Comparison of ENCODE assay signal across 11 cellular contexts in genomic region chrX:101417190-101417589, GRCh38. TPM values are rescaled to one million over a fixed set of nuclear protein-coding genes. Genes with fewer than 3 reads are reported as not detected.
A peak's percentile ranks its signal among the peaks of the same experiment; 100 is the strongest.
DNase-seq lines count a peak whose midpoint lies in the region; ATAC-seq and TF ChIP-seq lines count a peak whose summit lies in the region.
"Had no signal": no experiment of that assay in that cellular context is flagged by ENCODE, and none has a peak within 500 bp of the region (broad histone marks: within the 10 kb centered on the region; RNA-seq: fewer than 3 reads in every experiment).

No MANE protein-coding gene starts in this region.

- H3K4me1 Mint-ChIP-seq in activated CD4-positive, alpha-beta T cell treated with anti-CD3 and anti-CD28 coated beads for 36 hours, result peaks cover 55% of the 10 kb centered on the region
- peaks cover 32% of the 10 kb centered on the region for H3K4me1 Mint-ChIP-seq in activated naive CD8-positive, alpha-beta T cell treated with anti-CD3 and anti-CD28 coated beads for 36 hours
- H3K4me1 Mint-ChIP-seq in memory B cell, result peaks cover 20% of the 10 kb centered on the region

- no peaks in the 10 kb centered on the region for H3K27me3 Mint-ChIP-seq in activated CD4-positive, alpha-beta T cell treated with anti-CD3 and anti-CD28 coated beads for 36 hours
- H3K27me3 Mint-ChIP-seq in activated naive CD8-positive, alpha-beta T cell treated with anti-CD3 and anti-CD28 coated beads for 36 hours, result no peaks in the 10 kb centered on the region
- H3K27me3 Mint-ChIP-seq in memory B cell, result no peaks in the 10 kb centered on the region

- POLR2A ChIA-PET in activated CD4-positive, alpha-beta T cell treated with anti-CD3 and anti-CD28 coated beads for 36 hours (lab: Charles Lee), result no interaction called here

- peak overlapping the region; percentile 88 for H3K27ac ChIP-seq in substantia nigra (ENCODE audit: low read depth, low read length, poor library complexity, severe bottlenecking)

- CTCF ChIA-PET in activated CD4-positive, alpha-beta T cell treated with anti-CD3 and anti-CD28 coated beads for 36 hours (lab: Charles Lee), result interaction anchor here (0.6 to 1.8 kb wide), 2 partner anchors 13 to 342 kb away, joined by 3 to 8 read pairs; no protein-coding TSS in a partner anchor

- no peak for DNase-seq in activated CD4-positive, alpha-beta T cell treated with anti-CD3 and anti-CD28 coated beads for 36 hours
- DNase-seq in activated CD4-positive, alpha-beta T cell treated with anti-CD3 and anti-CD28 coated beads, Interleukin-2, amount 50 U/mL, for 1 hour, result no peak
- no peak for DNase-seq in activated naive CD8-positive, alpha-beta T cell treated with anti-CD3 and anti-CD28 coated beads for 36 hours
- DNase-seq in memory B cell (ENCODE audit: low spot score in 2 of 2) (no peak), substantia nigra (lab: John Stamatoyannopoulos, UW) (peak in 1 of 49 donors; percentile 0), GM10266 (ENCODE audit: extremely low spot score) (no peak), NCI-H1092 treated with DMSO at 0.1 percent for 48 hours (lab: John Stamatoyannopoulos, UW) (no peak)
- DNase-seq: amniotic stem cell, NCI-H526 treated with DMSO at 0.1 percent for 48 hours, T1000 had no signal

- H3K4me3 Mint-ChIP-seq in activated CD4-positive, alpha-beta T cell treated with anti-CD3 and anti-CD28 coated beads for 36 hours, result peak overlapping the region; percentile 77
- peak overlapping the region; percentile 92 for H3K4me3 Mint-ChIP-seq in activated naive CD8-positive, alpha-beta T cell treated with anti-CD3 and anti-CD28 coated beads for 36 hours
- H3K4me3 Mint-ChIP-seq in memory B cell, result peak overlapping the region; percentile 90

- TF ChIP-seq CTCF in GM10266 (IDR thresholded peaks at IDR 0.05; ENCODE audit: control insufficient read depth, insufficient read depth, low read depth, missing control alignments), result no peak

- no peak for ATAC-seq in activated CD4-positive, alpha-beta T cell treated with anti-CD3 and anti-CD28 coated beads for 36 hours
- ATAC-seq in memory B cell (ENCODE audit: low read depth) (no peak), GM18519 (IDR thresholded peaks at IDR 0.05; ENCODE audit: low FRiP score, unreplicated experiment) (no peak)

- H3K36me3 Mint-ChIP-seq in activated CD4-positive, alpha-beta T cell treated with anti-CD3 and anti-CD28 coated beads for 36 hours (ENCODE audit: low read depth), result peaks cover 11% of the 10 kb centered on the region
- peaks cover 22% of the 10 kb centered on the region for H3K36me3 Mint-ChIP-seq in activated naive CD8-positive, alpha-beta T cell treated with anti-CD3 and anti-CD28 coated beads for 36 hours
- peaks cover 13% of the 10 kb centered on the region for H3K36me3 Mint-ChIP-seq in memory B cell

- H3K9me3 Mint-ChIP-seq in activated CD4-positive, alpha-beta T cell treated with anti-CD3 and anti-CD28 coated beads for 36 hours (ENCODE audit: low read depth), result no peaks in the 10 kb centered on the region
- no peaks in the 10 kb centered on the region for H3K9me3 Mint-ChIP-seq in activated naive CD8-positive, alpha-beta T cell treated with anti-CD3 and anti-CD28 coated beads for 36 hours
- H3K9me3 Mint-ChIP-seq in memory B cell, result no peaks in the 10 kb centered on the region

- peak overlapping the region; percentile 91 for H3K27ac Mint-ChIP-seq in activated CD4-positive, alpha-beta T cell treated with anti-CD3 and anti-CD28 coated beads for 36 hours
- H3K27ac Mint-ChIP-seq in activated naive CD8-positive, alpha-beta T cell treated with anti-CD3 and anti-CD28 coated beads for 36 hours, result peak overlapping the region; percentile 90
- H3K27ac Mint-ChIP-seq in memory B cell, result peak overlapping the region; percentile 97

- intact Hi-C loops in activated CD4-positive, alpha-beta T cell treated with anti-CD3 and anti-CD28 coated beads for 36 hours (cut with DNase I, micrococcal nuclease), result loop anchor here (5.0 to 10.0 kb wide), 8 partner anchors 70 to 1238 kb away; partner anchors contain the start of genes ARMCX1 (in 1 of the 2), ARMCX2 (in 1 of the 2), ARMCX4 (in 1 of the 2) and ARMCX5 (in 1 of the 2)

RNA-seq across cellular contexts. Expression of gene HNRNPH2, which starts 9.2 kb away (rescaled TPM):
- 10 to 100 TPM; 18.6 to 26.9 TPM for total RNA-seq in activated CD4-positive, alpha-beta T cell treated with anti-CD3 and anti-CD28 coated beads for 36 hours
- 10 to 100 TPM; 19.2 to 19.3 TPM for total RNA-seq in activated naive CD8-positive, alpha-beta T cell treated with anti-CD3 and anti-CD28 coated beads for 36 hours

RNA-seq across cellular contexts. Expression of gene GLA, which starts 9.5 kb away (rescaled TPM):
- total RNA-seq in activated CD4-positive, alpha-beta T cell treated with anti-CD3 and anti-CD28 coated beads for 36 hours, result 10 to 100 TPM; 32.6 to 42.2 TPM
- 10 to 100 TPM; 51.3 to 56.3 TPM for total RNA-seq in activated naive CD8-positive, alpha-beta T cell treated with anti-CD3 and anti-CD28 coated beads for 36 hours

RNA-seq across cellular contexts. Expression of gene RPL36A, which starts 26.4 kb away (rescaled TPM):
- 100 to 1,000 TPM; 340 to 709 TPM for total RNA-seq in activated CD4-positive, alpha-beta T cell treated with anti-CD3 and anti-CD28 coated beads for 36 hours
- 100 to 1,000 TPM; 329 to 361 TPM for total RNA-seq in activated naive CD8-positive, alpha-beta T cell treated with anti-CD3 and anti-CD28 coated beads for 36 hours

RNA-seq across cellular contexts. Expression of gene BTK, which starts 31.2 kb away (rescaled TPM):
- not detected for total RNA-seq in activated CD4-positive, alpha-beta T cell treated with anti-CD3 and anti-CD28 coated beads for 36 hours
- total RNA-seq in activated naive CD8-positive, alpha-beta T cell treated with anti-CD3 and anti-CD28 coated beads for 36 hours, result 1 to 10 TPM in 1 of 2 experiments, under 1 TPM in 1; 0.85 to 1.1 TPM
